ENCODE assay signal across 21 cellular contexts in the genomic region with DNA sequence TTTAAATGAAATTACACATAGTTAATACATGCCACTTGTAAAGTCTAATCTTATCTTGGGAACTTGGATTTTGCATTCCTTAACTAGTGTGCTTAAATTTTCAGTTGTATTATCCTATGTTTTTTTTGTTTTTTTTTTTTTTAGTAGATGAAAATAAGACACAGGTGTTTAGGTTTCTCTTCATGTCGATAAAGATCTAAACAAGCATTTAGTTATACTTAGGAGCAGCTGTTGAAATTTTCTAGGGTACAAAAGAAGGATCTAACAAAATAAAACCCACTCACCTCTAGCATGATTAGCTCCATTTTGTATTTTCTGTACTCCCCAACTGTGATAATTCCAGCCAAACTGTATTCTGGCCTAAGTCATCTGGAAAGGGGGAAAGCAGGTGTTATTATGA.
A peak's percentile ranks its signal among the peaks of the same experiment; 100 is the strongest.
DNase-seq lines count a peak whose midpoint lies in the region; ATAC-seq, FAIRE-seq and TF ChIP-seq lines count a peak whose summit lies in the region.
"Had no signal": no experiment of that assay in that cellular context is flagged by ENCODE, and none has a peak within 500 bp of the region (broad histone marks: within the 10 kb centered on the region; RNA-seq: fewer than 3 reads in every experiment).

No MANE protein-coding gene starts in this region.

- DNase-seq in NCI-H146 (lab: John Stamatoyannopoulos, UW) (peak; percentile 2), NCI-H146 treated with DMSO at 0.1 percent for 48 hours (lab: John Stamatoyannopoulos, UW; ENCODE audit: unreplicated experiment) (no peak), OCI-LY7 (ENCODE audit: low spot score) (no peak), neuronal stem cell (ENCODE audit: low spot score) (no peak)
- DNase-seq: AML-193; Calu3; CD4-positive, alpha-beta T cell; DMS 273 treated with DMSO at 0.1 percent for 48 hours; DMS53; GOT3; H7 had no signal

- BruUV-seq in OCI-LY7 (replicated peaks; lab: Mats Ljungman, UMichigan): TSS peak; percentile 40

- peak; percentile 51 for FAIRE-seq in islet of Langerhans (lab: Jason Lieb, UNC)
- FAIRE-seq: A549, GM12891, K562 had no signal

- no peaks in the 10 kb centered on the region for H3K79me2 ChIP-seq in OCI-LY7 (ENCODE audit: insufficient read depth, low read depth, low read length)

- H3K36me3 ChIP-seq in OCI-LY7 (ENCODE audit: insufficient read depth, low read length) (no peaks in the 10 kb centered on the region), thymus (ENCODE audit: control insufficient read depth, insufficient read depth) (no peaks in the 10 kb centered on the region), neuronal stem cell (replicated peaks in 1 of 2; ENCODE audit: control insufficient read depth in 2 of 2, insufficient read depth in 2 of 2, low read length in 2 of 2) (no peaks in the 10 kb centered on the region)

- no peak overlapping the region for H3K14ac ChIP-seq in neuronal stem cell (ENCODE audit: low read length)

- POLR2A ChIA-PET in OCI-LY7 (lab: Charles Lee): interaction anchor here (0.7 to 1.7 kb wide), 6 partner anchors 17 to 209 kb away, joined by 3 to 7 read pairs (median 3); no protein-coding TSS in a partner anchor

- no peaks in the 10 kb centered on the region for H3K27me3 ChIP-seq in thymus (ENCODE audit: control insufficient read depth, insufficient read depth)
- no peaks in the 10 kb centered on the region for H3K27me3 ChIP-seq in neuronal stem cell (ENCODE audit: control insufficient read depth in 3 of 3, insufficient read depth in 3 of 3, low read depth in 1 of 3, low read length in 3 of 3)

- no peaks in the 10 kb centered on the region for H3K79me1 ChIP-seq in neuronal stem cell (ENCODE audit: low read depth, low read length)

- H3K4me2 ChIP-seq in OCI-LY7 (ENCODE audit: low read length) (no peak overlapping the region), neuronal stem cell (ENCODE audit: insufficient read depth, low read length, poor library complexity, severe bottlenecking) (no peak overlapping the region)
- H3K4me2 ChIP-seq: A549 had no signal

- no peak overlapping the region for H3K18ac ChIP-seq in neuronal stem cell (ENCODE audit: low read length)

- H2BK5ac ChIP-seq in neuronal stem cell (ENCODE audit: low read length): no peak overlapping the region

- H3K27ac ChIP-seq in OCI-LY7 (ENCODE audit: low read depth, low read length, poor library complexity, severe bottlenecking): no peak overlapping the region
- H3K27ac ChIP-seq in thymus (ENCODE audit: low read depth): peak overlapping the region; percentile 46
- no peak overlapping the region for H3K27ac ChIP-seq in neuronal stem cell (replicated peaks; ENCODE audit: low read length)
- H3K27ac ChIP-seq: 22Rv1, A549, C4-2B, HL-60 had no signal

- no peaks in the 10 kb centered on the region for H3K9me2 ChIP-seq in OCI-LY7 (ENCODE audit: insufficient read depth, low read length)

- no peak overlapping the region for H4K8ac ChIP-seq in neuronal stem cell (ENCODE audit: low read depth, low read length)

- H3K9me3 ChIP-seq in OCI-LY7 (ENCODE audit: low read length) (no peaks in the 10 kb centered on the region), thymus (ENCODE audit: control insufficient read depth) (no peaks in the 10 kb centered on the region), neuronal stem cell (replicated peaks in 1 of 2; ENCODE audit: control insufficient read depth in 2 of 2, insufficient read depth in 1 of 2, low read depth in 1 of 2, low read length in 2 of 2) (no peaks in the 10 kb centered on the region)
- H3K9me3 ChIP-seq: A549 had no signal

- no peak overlapping the region for H2AK5ac ChIP-seq in neuronal stem cell (ENCODE audit: low read depth, low read length)

- intact Hi-C loops in OCI-LY7 (cut with micrococcal nuclease; ENCODE audit: unreplicated experiment): no loop called here

- no peak for TF ChIP-seq CTCF in OCI-LY7 (conservative IDR thresholded peaks at IDR 0.05; ENCODE audit: low read length)

- no peak overlapping the region for H3K4ac ChIP-seq in neuronal stem cell (ENCODE audit: low read length)

- no peak overlapping the region for H2BK120ac ChIP-seq in neuronal stem cell (ENCODE audit: low read depth, low read length)

- no peak for ATAC-seq in HG02571 (IDR thresholded peaks at IDR 0.05; ENCODE audit: unreplicated experiment)
- no peak for ATAC-seq in HG02970 (IDR thresholded peaks at IDR 0.05; ENCODE audit: low FRiP score, unreplicated experiment)
- ATAC-seq: A549, K562 had no signal

- H3K4me1 ChIP-seq in OCI-LY7 (ENCODE audit: insufficient read depth, low read length, poor library complexity, severe bottlenecking) (peaks cover 53% of the 10 kb centered on the region), thymus (ENCODE audit: control insufficient read depth, insufficient read depth, low read length) (peaks cover 32% of the 10 kb centered on the region), neuronal stem cell (ENCODE audit: control insufficient read depth in 2 of 2, insufficient read depth in 1 of 2, low read depth in 1 of 2, low read length in 2 of 2) (peaks cover 18 to 20% of the 10 kb centered on the region in 2 donors)

- CTCF ChIA-PET in OCI-LY7 (lab: Charles Lee; ENCODE audit: unreplicated experiment): interaction anchor here (1.3 kb wide), 1 partner anchor 8 kb away, joined by 3 read pairs; no protein-coding TSS in a partner anchor

- H3K23ac ChIP-seq in neuronal stem cell (ENCODE audit: low read depth, low read length, poor library complexity): no peak overlapping the region

- H4K91ac ChIP-seq in neuronal stem cell (ENCODE audit: low read depth, low read length, poor library complexity): no peak overlapping the region

- H3K4me3 ChIP-seq in OCI-LY7 (ENCODE audit: low read depth, low read length, poor library complexity, severe bottlenecking) (no peak overlapping the region), thymus (ENCODE audit: low read length) (no peak overlapping the region), neuronal stem cell (ENCODE audit: low read length in 2 of 2) (no peak overlapping the region)
- H3K4me3 ChIP-seq: A549, K562 had no signal

- no peak overlapping the region for H3K9ac ChIP-seq in neuronal stem cell (ENCODE audit: low read depth, low read length, poor library complexity)

- no peak overlapping the region for H2AFZ ChIP-seq in OCI-LY7 (ENCODE audit: low read length)
- H2AFZ ChIP-seq in neuronal stem cell (ENCODE audit: low read length): no peak overlapping the region

- no peaks in the 10 kb centered on the region for H4K20me1 ChIP-seq in OCI-LY7 (ENCODE audit: insufficient read depth, low read length)

- 1% methylated on average over 1 of the region's 1 CpG for WGBS in thymus
- WGBS in neuronal stem cell (ENCODE audit: extremely low coverage in 2 of 2, insufficient read length in 2 of 2, insufficient replicate concordance in 1 of 2), 2 donors: no CpG with 5 or more reads among the region's 1 CpG

- H2BK15ac ChIP-seq in neuronal stem cell (ENCODE audit: low read length): no peak overlapping the region

- no peak overlapping the region for H2BK12ac ChIP-seq in neuronal stem cell (ENCODE audit: low read length)
